In the genomic region with DNA sequence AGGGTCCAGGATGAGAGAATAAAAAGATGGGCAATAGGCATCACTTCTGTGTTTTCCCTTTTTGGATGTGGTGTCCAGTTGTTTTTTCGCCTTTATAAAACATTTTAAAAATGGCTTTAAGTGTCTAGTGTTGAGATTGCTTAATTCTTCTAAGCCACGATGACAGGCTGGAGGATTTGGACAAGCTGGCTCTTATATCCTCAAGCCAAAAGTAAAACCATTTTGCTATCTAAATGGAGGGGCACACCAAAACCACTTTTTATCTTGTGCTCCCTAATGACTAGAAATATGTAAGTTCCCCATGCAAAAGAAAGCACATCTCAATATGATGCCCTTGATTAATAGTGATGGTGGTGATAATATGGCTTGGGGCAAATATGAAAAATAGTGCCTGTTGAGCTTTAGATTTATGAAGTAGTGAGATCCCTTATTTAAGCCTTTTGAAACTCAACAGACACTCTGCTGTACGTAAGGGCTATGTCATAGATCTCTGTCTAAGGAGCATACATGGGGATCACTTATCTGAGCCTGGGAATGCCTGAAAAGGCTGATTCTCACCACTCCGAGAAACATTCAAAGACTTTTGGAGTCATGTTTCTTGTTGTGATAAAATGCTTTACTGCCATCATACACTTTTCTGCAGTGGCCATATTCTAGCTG, we compare ENCODE assay signal across 13 cellular contexts.
"Had no signal": no experiment of that assay in that cellular context is flagged by ENCODE, and none has a peak within 500 bp of the region (broad histone marks: within the 10 kb centered on the region; RNA-seq: fewer than 3 reads in every experiment).

No MANE protein-coding gene starts in this region.

- H3K27me3 ChIP-seq: sigmoid colon had no signal

- H3K27me3 Mint-ChIP-seq: activated CD4-positive, alpha-beta memory T cell treated with anti-CD3 and anti-CD28 coated beads for 36 hours had no signal

- H3K9me3 Mint-ChIP-seq: activated CD4-positive, alpha-beta memory T cell treated with anti-CD3 and anti-CD28 coated beads for 36 hours; activated naive CD8-positive, alpha-beta T cell treated with anti-CD3 and anti-CD28 coated beads, Interleukin-2, amount 10 ng/mL, durations not matched to agents 7 days and 5 days had no signal

- H3K4me1 Mint-ChIP-seq: activated naive CD8-positive, alpha-beta T cell treated with anti-CD3 and anti-CD28 coated beads, Interleukin-2, amount 10 ng/mL, durations not matched to agents 7 days and 5 days had no signal

- DNase-seq: activated CD4-positive, alpha-beta memory T cell treated with anti-CD3 and anti-CD28 coated beads for 36 hours; activated gamma-delta T cell treated with Interleukin-2 at 50 U/mL for 16 hours; activated naive CD8-positive, alpha-beta T cell treated with anti-CD3 and anti-CD28 coated beads, Interleukin-2, amount 10 ng/mL, durations not matched to agents 7 days and 5 days; activated T-cell treated with anti-CD3 and anti-CD28 coated beads, Interleukin-2, amount 50 U/mL, for 48 hours; aorta; dorsolateral prefrontal cortex; foreskin melanocyte; head of caudate nucleus; kidney; psoas muscle; sigmoid colon; stimulated activated CD4-positive, alpha-beta T cell treated with anti-CD3 and anti-CD28 coated beads, Interleukin-2, amount 100 ng/mL, for 48 hours; stimulated activated naive CD4-positive, alpha-beta T cell treated with Interleukin-2 at 50 U/mL for 16 hours had no signal

- H3K27ac Mint-ChIP-seq: activated CD4-positive, alpha-beta memory T cell treated with anti-CD3 and anti-CD28 coated beads for 36 hours; activated naive CD8-positive, alpha-beta T cell treated with anti-CD3 and anti-CD28 coated beads, Interleukin-2, amount 10 ng/mL, durations not matched to agents 7 days and 5 days had no signal

- H3K36me3 Mint-ChIP-seq: activated CD4-positive, alpha-beta memory T cell treated with anti-CD3 and anti-CD28 coated beads for 36 hours; activated naive CD8-positive, alpha-beta T cell treated with anti-CD3 and anti-CD28 coated beads, Interleukin-2, amount 10 ng/mL, durations not matched to agents 7 days and 5 days had no signal

- H3K36me3 ChIP-seq: sigmoid colon had no signal

- H3K4me3 ChIP-seq: dorsolateral prefrontal cortex, psoas muscle, sigmoid colon had no signal

- H3K9me3 ChIP-seq: psoas muscle, sigmoid colon had no signal

- H3K27ac ChIP-seq: dorsolateral prefrontal cortex, psoas muscle, sigmoid colon had no signal

- H3K4me3 Mint-ChIP-seq: activated CD4-positive, alpha-beta memory T cell treated with anti-CD3 and anti-CD28 coated beads for 36 hours; activated naive CD8-positive, alpha-beta T cell treated with anti-CD3 and anti-CD28 coated beads, Interleukin-2, amount 10 ng/mL, durations not matched to agents 7 days and 5 days had no signal
